Comparison of ENCODE assay signal across 8 cellular contexts in genomic region chr2:207528980-207529329, GRCh38. TPM values are rescaled to one million over a fixed set of nuclear protein-coding genes. Genes with fewer than 3 reads are reported as not detected.
DNase-seq lines count a peak whose midpoint lies in the region; ATAC-seq and TF ChIP-seq lines count a peak whose summit lies in the region.

No MANE protein-coding gene starts in this region.

- H3K27ac ChIP-seq in ectodermal cell (ENCODE audit: insufficient read depth, low read depth, low read length, poor library complexity, severe bottlenecking) (no peak overlapping the region), mesodermal cell (ENCODE audit: low read depth, low read length, severe bottlenecking) (peak overlapping the region; percentile 99)

- H3K9me3 Mint-ChIP-seq in Caco-2 (ENCODE audit: unreplicated experiment) = no peaks in the 10 kb centered on the region
- no peaks in the 10 kb centered on the region for H3K9me3 Mint-ChIP-seq in stimulated activated naive B cell treated with anti-CD40 and anti-IgM and Interleukin-4, amounts not matched to agents 10 μg/mL and 1 μg/mL and 100 μg/mL, for 72 hours

- H3K27me3 ChIP-seq in Caco-2 (replicated peaks; ENCODE audit: control insufficient read depth, insufficient read depth, low read length) (no peaks in the 10 kb centered on the region), ectodermal cell (ENCODE audit: control insufficient read depth, insufficient read depth, low read length, poor library complexity, severe bottlenecking) (peaks cover 21% of the 10 kb centered on the region)

- DNase-seq in Caco-2 = no peak
- peak; percentile 61 for DNase-seq in stimulated activated naive B cell treated with anti-CD40 and anti-IgM and Interleukin-4, amounts not matched to agents 10 μg/mL and 1 μg/mL and 100 μg/mL, for 72 hours
- no peak for DNase-seq in superior temporal gyrus (ENCODE audit: extremely low spot score)

- CTCF ChIA-PET in Caco-2 (lab: Charles Lee) = no interaction called here

- intact Hi-C loops in Caco-2 (cut with micrococcal nuclease; ENCODE audit: unreplicated experiment) = loop anchor here (1.0 to 2.0 kb wide), 5 partner anchors 28 to 205 kb away; partner anchors contain the start of genes CCNYL1 and METTL21A

- peak overlapping the region; percentile 89 for H3K4me3 ChIP-seq in Caco-2 (ENCODE audit: low read depth, low read length)
- peak overlapping the region; percentile 85 for H3K4me3 ChIP-seq in ectodermal cell (ENCODE audit: insufficient read depth, low read depth, low read length)
- peak overlapping the region; percentile 74 for H3K4me3 ChIP-seq in mesodermal cell (ENCODE audit: extremely low read depth, insufficient read depth, low read length, poor library complexity, severe bottlenecking)

- peaks cover 10% of the 10 kb centered on the region for H3K36me3 Mint-ChIP-seq in Caco-2 (ENCODE audit: insufficient read depth, unreplicated experiment)
- H3K36me3 Mint-ChIP-seq in stimulated activated naive B cell treated with anti-CD40 and anti-IgM and Interleukin-4, amounts not matched to agents 10 μg/mL and 1 μg/mL and 100 μg/mL, for 72 hours = peaks cover 15 to 26% of the 10 kb centered on the region in 2 donors

- H3K9me3 ChIP-seq in Caco-2 = no peaks in the 10 kb centered on the region
- no peaks in the 10 kb centered on the region for H3K9me3 ChIP-seq in ectodermal cell (ENCODE audit: control insufficient read depth, low read length)
- no peaks in the 10 kb centered on the region for H3K9me3 ChIP-seq in mesodermal cell (ENCODE audit: control insufficient read depth, low read length)

- no TSS peak for BruUV-seq in Caco-2 (replicated peaks; lab: Mats Ljungman, UMichigan)

- H3K36me3 ChIP-seq in Caco-2 (ENCODE audit: control insufficient read depth, insufficient read depth, low read length) = no peaks in the 10 kb centered on the region
- no peaks in the 10 kb centered on the region for H3K36me3 ChIP-seq in ectodermal cell (ENCODE audit: control insufficient read depth, insufficient read depth, low read length)
- H3K36me3 ChIP-seq in mesodermal cell (ENCODE audit: control insufficient read depth, insufficient read depth, low read length) = peaks cover 14% of the 10 kb centered on the region

- WGBS in ectodermal cell, 2 experiments = 2% methylated on average over 17 of the region's 17 CpGs
- 2 to 5% methylated on average over 17 of the region's 17 CpGs for WGBS in mesodermal cell (ENCODE audit: insufficient coverage in 2 of 2), 2 experiments

- ATAC-seq in GM19463 (IDR thresholded peaks at IDR 0.05; ENCODE audit: unreplicated experiment) (peak; percentile 4), HG03571 (IDR thresholded peaks at IDR 0.05; ENCODE audit: unreplicated experiment) (peak; percentile 7)
- ATAC-seq in activated CD4-positive, CD25-positive, alpha-beta regulatory T cell treated with anti-CD3 and anti-CD28 coated beads, Interleukin-2, amount 50 U/mL, for 24 hours = peak; percentile 6 to 9
- peak; percentile 17 to 26 for ATAC-seq in stimulated activated naive B cell treated with anti-CD40 and anti-IgM and Interleukin-4, amounts not matched to agents 10 μg/mL and 1 μg/mL and 100 μg/mL, for 72 hours (replicated peaks)

- H3K4me3 Mint-ChIP-seq in Caco-2 (ENCODE audit: unreplicated experiment) = peak overlapping the region; percentile 78
- H3K4me3 Mint-ChIP-seq in stimulated activated naive B cell treated with anti-CD40 and anti-IgM and Interleukin-4, amounts not matched to agents 10 μg/mL and 1 μg/mL and 100 μg/mL, for 72 hours = peak overlapping the region; percentile 94 to 95

- peak overlapping the region; percentile 97 for H3K27ac Mint-ChIP-seq in Caco-2 (ENCODE audit: unreplicated experiment)
- H3K27ac Mint-ChIP-seq in stimulated activated naive B cell treated with anti-CD40 and anti-IgM and Interleukin-4, amounts not matched to agents 10 μg/mL and 1 μg/mL and 100 μg/mL, for 72 hours = peak overlapping the region; percentile 99

- H3K4me1 ChIP-seq in Caco-2 (peaks cover 29% of the 10 kb centered on the region), ectodermal cell (ENCODE audit: control insufficient read depth, insufficient read depth, low read length) (peaks cover 13% of the 10 kb centered on the region), mesodermal cell (ENCODE audit: control insufficient read depth, insufficient read depth, low read length, poor library complexity, severe bottlenecking) (peaks cover 10% of the 10 kb centered on the region)

- POLR2A ChIA-PET in Caco-2 (lab: Charles Lee) = no interaction called here

- TF ChIP-seq CTCF in Caco-2 (IDR thresholded peaks at IDR 0.05; ENCODE audit: insufficient read depth in 1 of 2, low read depth in 1 of 2, low read length in 1 of 2, severe bottlenecking in 1 of 2, unreplicated experiment in 1 of 2) = no peak

- no peaks in the 10 kb centered on the region for H3K27me3 Mint-ChIP-seq in Caco-2 (ENCODE audit: insufficient read depth, unreplicated experiment)
- H3K27me3 Mint-ChIP-seq in stimulated activated naive B cell treated with anti-CD40 and anti-IgM and Interleukin-4, amounts not matched to agents 10 μg/mL and 1 μg/mL and 100 μg/mL, for 72 hours = no peaks in the 10 kb centered on the region

- peaks cover 19% of the 10 kb centered on the region for H3K4me1 Mint-ChIP-seq in Caco-2 (ENCODE audit: low read depth, unreplicated experiment)
- H3K4me1 Mint-ChIP-seq in stimulated activated naive B cell treated with anti-CD40 and anti-IgM and Interleukin-4, amounts not matched to agents 10 μg/mL and 1 μg/mL and 100 μg/mL, for 72 hours = peaks cover 33 to 46% of the 10 kb centered on the region in 2 donors

RNA-seq across cellular contexts. Expression of gene CREB1, which starts 0.8 kb away (rescaled TPM):
- total RNA-seq in Caco-2 (2022) = 49.7 and 59.0 TPM in 2 replicates
- 85.8 TPM for polyA plus RNA-seq in ectodermal cell (2013, experiment 1 of 4)
- polyA plus RNA-seq in ectodermal cell (2013, experiment 2 of 4) = 99.0 TPM
- 80.6 TPM for polyA plus RNA-seq in ectodermal cell (2013, experiment 3 of 4)
- 91.1 TPM for polyA plus RNA-seq in ectodermal cell (2013, experiment 4 of 4)
- 53.2 TPM for polyA plus RNA-seq in mesodermal cell (2013, experiment 1 of 2)
- 51.2 TPM for polyA plus RNA-seq in mesodermal cell (2013, experiment 2 of 2)
